23 cellular contexts compared by ENCODE assay signal in genomic region chr1:190737191-190737590, GRCh38.
"Had no signal": no experiment of that assay in that cellular context is flagged by ENCODE, and none has a peak within 500 bp of the region (broad histone marks: within the 10 kb centered on the region; RNA-seq: fewer than 3 reads in every experiment).

No MANE protein-coding gene starts in this region.

- H3K9me3 ChIP-seq: SJCRH30 had no signal

- H3K27me3 ChIP-seq: SJCRH30 had no signal

- ATAC-seq: Panc1, PC-3, Right ventricle myocardium inferior, SK-N-SH treated with all-trans-retinoic acid at 6 μM for 48 hours had no signal

- FAIRE-seq: HTR-8/SVneo had no signal

- DNase-seq: Kasumi-1, MV-4-11, NCI-H1092, NCI-H1105 treated with DMSO at 0.1 percent for 48 hours, NCI-H1417 treated with DMSO at 0.1 percent for 48 hours, NCI-H146, NCI-H1694 treated with DMSO at 0.1 percent for 48 hours, NCI-H1930, NCI-H2081, NCI-H2107, NCI-H2227 treated with DMSO at 0.1 percent for 48 hours, NCI-H524, NCI-H748 treated with DMSO at 0.1 percent for 48 hours, PC-3, SHP77 treated with DMSO at 0.1 percent for 48 hours, SJCRH30, T-helper 1 cell had no signal

- H3K36me3 ChIP-seq: SJCRH30 had no signal

- H3K4me1 ChIP-seq: SJCRH30 had no signal

- H3K9ac ChIP-seq: KMS-11 had no signal

- H3K27ac ChIP-seq: HL-60, KMS-11, SJCRH30 had no signal

- H3K4me3 ChIP-seq: SJCRH30 had no signal

- H3K4me2 ChIP-seq: KMS-11 had no signal
